10 cellular contexts compared by ENCODE assay signal in the genomic region with DNA sequence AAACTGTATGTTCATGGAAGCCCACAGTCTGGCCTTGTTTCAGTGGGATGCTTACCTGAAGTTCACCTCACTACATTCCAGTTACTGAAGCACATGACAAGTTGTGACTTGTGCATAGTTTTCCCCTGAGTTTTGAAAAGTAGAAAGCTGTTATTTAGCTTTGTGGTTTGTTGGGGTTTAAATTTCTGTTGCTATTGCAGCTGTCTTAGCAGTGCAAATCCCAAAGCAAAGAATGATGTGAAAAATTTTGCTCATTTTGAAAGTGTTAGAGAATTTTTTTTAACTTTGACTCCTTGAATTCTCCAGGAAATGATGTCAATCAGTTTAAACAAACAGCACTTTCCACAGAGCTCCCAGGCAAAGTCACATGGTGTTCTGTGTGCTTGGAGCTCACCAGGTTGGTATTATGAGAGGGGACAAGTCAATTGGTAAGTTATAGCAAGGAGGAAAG.
DNase-seq lines count a peak whose midpoint lies in the region; ATAC-seq and TF ChIP-seq lines count a peak whose summit lies in the region.
"Had no signal": no experiment of that assay in that cellular context is flagged by ENCODE, and none has a peak within 500 bp of the region (broad histone marks: within the 10 kb centered on the region; RNA-seq: fewer than 3 reads in every experiment).

No MANE protein-coding gene starts in this region.

- no TSS peak for BruUV-seq in HCT116 (replicated peaks; lab: Mats Ljungman, UMichigan)

- H3K79me2 ChIP-seq in HCT116 (ENCODE audit: insufficient read depth, low read length): no peaks in the 10 kb centered on the region

- no peak for DNase-seq in HCT116 (ENCODE audit: low read depth, low spot score)
- no peak for DNase-seq in T-cell
- DNase-seq in glomerular visceral epithelial cell (ENCODE audit: extremely low spot score): peak; percentile 63
- no peak for DNase-seq in stimulated activated effector memory CD8-positive, alpha-beta T cell treated with anti-CD3 and anti-CD28 coated beads, Interleukin-12 subunit alpha, Interleukin-12 subunit beta, amount 100 ng/mL, for 72 hours (ENCODE audit: low spot score in 2 of 2)
- no peak for DNase-seq in cerebellum (ENCODE audit: low spot score)
- DNase-seq: activated CD4-positive, CD25-positive, alpha-beta regulatory T cell treated with anti-CD3 and anti-CD28 coated beads, Interleukin-2, amount 50 U/mL, for 72 hours; immature natural killer cell had no signal

- POLR2A ChIA-PET in HCT116 (lab: Charles Lee) (no interaction called here), T-cell (lab: Charles Lee) (no interaction called here)

- no peaks in the 10 kb centered on the region for H4K20me1 ChIP-seq in HCT116 (ENCODE audit: insufficient read depth)

- H3K4me1 ChIP-seq in HCT116 (ENCODE audit: control insufficient read depth in 1 of 2, insufficient read depth in 2 of 2, low read length in 2 of 2): peaks cover 2 to 21% of the 10 kb centered on the region in 2 experiments; a peak in 3 of 4 replicates
- H3K4me1 ChIP-seq: HAP-1 had no signal

- no peaks in the 10 kb centered on the region; a peak in 1 of 4 replicates for H3K36me3 ChIP-seq in HCT116 (ENCODE audit: control insufficient read depth in 1 of 2, insufficient read depth in 2 of 2, low read length in 2 of 2)
- H3K36me3 ChIP-seq: HAP-1 had no signal

- no peaks in the 10 kb centered on the region for H3K9me2 ChIP-seq in HCT116 (ENCODE audit: insufficient read depth)

- peaks cover 54 to 59% (median 55%) of the 10 kb centered on the region in 3 donors for H3K4me1 Mint-ChIP-seq in T-cell
- peaks cover 14% of the 10 kb centered on the region for H3K4me1 Mint-ChIP-seq in stimulated activated effector memory CD8-positive, alpha-beta T cell treated with anti-CD3 and anti-CD28 coated beads, Interleukin-12 subunit alpha, Interleukin-12 subunit beta, amount 100 ng/mL, for 72 hours
- H3K4me1 Mint-ChIP-seq: immature natural killer cell had no signal

- H3K4me3 Mint-ChIP-seq in T-cell: peak overlapping the region in 1 of 3 donors; percentile 40
- no peak overlapping the region for H3K4me3 Mint-ChIP-seq in stimulated activated effector memory CD8-positive, alpha-beta T cell treated with anti-CD3 and anti-CD28 coated beads, Interleukin-12 subunit alpha, Interleukin-12 subunit beta, amount 100 ng/mL, for 72 hours
- H3K4me3 Mint-ChIP-seq: immature natural killer cell had no signal

- H3K27me3 ChIP-seq in HCT116 (ENCODE audit: insufficient read depth, low read length): no peaks in the 10 kb centered on the region

- no peak for ATAC-seq in HCT116
- ATAC-seq in T-cell (replicated peaks in 1 of 4): peak in 1 of 4 experiments; percentile 28
- no peak for ATAC-seq in stimulated activated effector memory CD8-positive, alpha-beta T cell treated with anti-CD3 and anti-CD28 coated beads, Interleukin-12 subunit alpha, Interleukin-12 subunit beta, amount 100 ng/mL, for 72 hours
- ATAC-seq in HG03025 (IDR thresholded peaks at IDR 0.05; ENCODE audit: low FRiP score, unreplicated experiment): no peak
- no peak for ATAC-seq in GM19023 (IDR thresholded peaks at IDR 0.05; ENCODE audit: unreplicated experiment)

- no peak overlapping the region for H3K27ac ChIP-seq in HCT116 (ENCODE audit: low read depth, low read length)

- H3K4me2 ChIP-seq in HCT116 (ENCODE audit: low read length): peak overlapping the region; percentile 16

- no peaks in the 10 kb centered on the region for H3K36me3 Mint-ChIP-seq in T-cell
- no peaks in the 10 kb centered on the region for H3K36me3 Mint-ChIP-seq in stimulated activated effector memory CD8-positive, alpha-beta T cell treated with anti-CD3 and anti-CD28 coated beads, Interleukin-12 subunit alpha, Interleukin-12 subunit beta, amount 100 ng/mL, for 72 hours
- H3K36me3 Mint-ChIP-seq: immature natural killer cell had no signal

- H2AFZ ChIP-seq in HCT116 (ENCODE audit: low read depth, low read length, poor library complexity, severe bottlenecking): peak overlapping the region; percentile 4

- RAD21 ChIA-PET in HCT116 (lab: Charles Lee; ENCODE audit: low non-redundant PET in 1 of 2, low total read pairs in 2 of 2, uncharacterized antibody in 2 of 2, unreplicated experiment in 2 of 2): interaction anchor here in 1 of 2 experiments (0.7 kb wide), 1 partner anchor 857 kb away, joined by 3 read pairs; no protein-coding TSS in a partner anchor

- H3K9ac ChIP-seq in HCT116 (ENCODE audit: low read length): no peak overlapping the region

- no peak for TF ChIP-seq POLR2A in HCT116 (IDR thresholded peaks at IDR 0.05; ENCODE audit: borderline replicate concordance, extremely low read depth, insufficient read depth, insufficient read length)

- peaks cover 0 to 16% (median 6%) of the 10 kb centered on the region in 3 donors for H3K9me3 Mint-ChIP-seq in T-cell
- H3K9me3 Mint-ChIP-seq in stimulated activated effector memory CD8-positive, alpha-beta T cell treated with anti-CD3 and anti-CD28 coated beads, Interleukin-12 subunit alpha, Interleukin-12 subunit beta, amount 100 ng/mL, for 72 hours: peaks cover 3% of the 10 kb centered on the region

- peaks cover 0 to 6% of the 10 kb centered on the region in 2 experiments; a peak in 3 of 4 replicates for H3K9me3 ChIP-seq in HCT116 (ENCODE audit: control insufficient read depth in 1 of 2, insufficient read depth in 1 of 2, low read depth in 1 of 2, low read length in 2 of 2)
- H3K9me3 ChIP-seq: HAP-1 had no signal

- CTCF ChIA-PET in HCT116 (lab: Charles Lee): interaction anchor here (2.0 kb wide), 1 partner anchor 96 kb away, joined by 8 read pairs; no protein-coding TSS in a partner anchor
- CTCF ChIA-PET in T-cell (lab: Charles Lee): no interaction called here

- TF ChIP-seq CTCF in HCT116 (IDR thresholded peaks at IDR 0.05 in 2 of 3, conservative IDR thresholded peaks at IDR 0.05 in 1 of 3; ENCODE audit: borderline replicate concordance in 1 of 3, insufficient read depth in 1 of 3, low read depth in 2 of 3, low read length in 2 of 3): no peak

- H3K27ac Mint-ChIP-seq in T-cell: peak overlapping the region; percentile 72 to 77
- peak overlapping the region; percentile 64 for H3K27ac Mint-ChIP-seq in stimulated activated effector memory CD8-positive, alpha-beta T cell treated with anti-CD3 and anti-CD28 coated beads, Interleukin-12 subunit alpha, Interleukin-12 subunit beta, amount 100 ng/mL, for 72 hours
- H3K27ac Mint-ChIP-seq: immature natural killer cell had no signal

- H3K27me3 Mint-ChIP-seq in T-cell: peaks cover 0 to 2% of the 10 kb centered on the region in 2 donors

- TF ChIP-seq RAD21 in HCT116 (IDR thresholded peaks at IDR 0.05; ENCODE audit: low read depth): no peak

- intact Hi-C loops in HCT116 (cut with micrococcal nuclease): no loop called here

- no peak overlapping the region for H3K4me3 ChIP-seq in HCT116 (replicated peaks in 1 of 2; ENCODE audit: low read depth in 1 of 2, low read length in 2 of 2)
- H3K4me3 ChIP-seq: HAP-1 had no signal

TF ChIP-seq in HCT116, 20 proteins besides CTCF, POLR2A, EP300 and RAD21 (continues in another document):
- TF ChIP-seq SRF (IDR thresholded peaks at IDR 0.05; ENCODE audit: low read depth) (no peak), TCF7L2 (IDR thresholded peaks at IDR 0.05; ENCODE audit: borderline replicate concordance, extremely low read depth, insufficient read depth, insufficient read length) (no peak), CBX3 (IDR thresholded peaks at IDR 0.05; ENCODE audit: low read depth) (no peak), JUND (IDR thresholded peaks at IDR 0.05) (no peak), EZH2phosphoT487 (IDR thresholded peaks at IDR 0.05; ENCODE audit: borderline replicate concordance) (no peak), FOSL1 (IDR thresholded peaks at IDR 0.05; ENCODE audit: low read depth) (no peak), EGR1 (IDR thresholded peaks at IDR 0.05; ENCODE audit: low read depth) (no peak), YY1 (IDR thresholded peaks at IDR 0.05; ENCODE audit: extremely low read depth, insufficient replicate concordance, low read depth, low read length) (no peak), ELF1 (IDR thresholded peaks at IDR 0.05; ENCODE audit: borderline replicate concordance, low read depth) (no peak), SP1 (IDR thresholded peaks at IDR 0.05; ENCODE audit: low read depth) (no peak), POLR2AphosphoS5 (IDR thresholded peaks at IDR 0.05; ENCODE audit: low read depth, low read length) (no peak), SIN3A (IDR thresholded peaks at IDR 0.05; ENCODE audit: low read depth) (no peak), ZFX (IDR thresholded peaks at IDR 0.05) (no peak), ZNF274 (IDR thresholded peaks at IDR 0.05; ENCODE audit: low read depth, low read length) (no peak)
- TF ChIP-seq, protein P1, sequence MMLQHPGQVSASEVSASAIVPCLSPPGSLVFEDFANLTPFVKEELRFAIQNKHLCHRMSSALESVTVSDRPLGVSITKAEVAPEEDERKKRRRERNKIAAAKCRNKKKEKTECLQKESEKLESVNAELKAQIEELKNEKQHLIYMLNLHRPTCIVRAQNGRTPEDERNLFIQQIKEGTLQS (IDR thresholded peaks at IDR 0.05): no peak
- TF ChIP-seq, protein P2, sequence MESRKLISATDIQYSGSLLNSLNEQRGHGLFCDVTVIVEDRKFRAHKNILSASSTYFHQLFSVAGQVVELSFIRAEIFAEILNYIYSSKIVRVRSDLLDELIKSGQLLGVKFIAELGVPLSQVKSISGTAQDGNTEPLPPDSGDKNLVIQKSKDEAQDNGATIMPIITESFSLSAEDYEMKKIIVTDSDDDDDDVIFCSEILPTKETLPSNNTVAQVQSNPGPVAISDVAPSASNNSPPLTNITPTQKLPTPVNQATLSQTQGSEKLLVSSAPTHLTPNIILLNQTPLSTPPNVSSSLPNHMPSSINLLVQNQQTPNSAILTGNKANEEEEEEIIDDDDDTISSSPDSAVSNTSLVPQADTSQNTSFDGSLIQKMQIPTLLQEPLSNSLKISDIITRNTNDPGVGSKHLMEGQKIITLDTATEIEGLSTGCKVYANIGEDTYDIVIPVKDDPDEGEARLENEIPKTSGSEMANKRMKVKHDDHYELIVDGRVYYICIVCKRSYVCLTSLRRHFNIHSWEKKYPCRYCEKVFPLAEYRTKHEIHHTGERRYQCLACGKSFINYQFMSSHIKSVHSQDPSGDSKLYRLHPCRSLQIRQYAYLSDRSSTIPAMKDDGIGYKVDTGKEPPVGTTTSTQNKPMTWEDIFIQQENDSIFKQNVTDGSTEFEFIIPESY (IDR thresholded peaks at IDR 0.05; ENCODE audit: extremely low read depth, insufficient replicate concordance, low read length): no peak
